Comparison of ENCODE assay signal across 1 cellular context in the genomic region with DNA sequence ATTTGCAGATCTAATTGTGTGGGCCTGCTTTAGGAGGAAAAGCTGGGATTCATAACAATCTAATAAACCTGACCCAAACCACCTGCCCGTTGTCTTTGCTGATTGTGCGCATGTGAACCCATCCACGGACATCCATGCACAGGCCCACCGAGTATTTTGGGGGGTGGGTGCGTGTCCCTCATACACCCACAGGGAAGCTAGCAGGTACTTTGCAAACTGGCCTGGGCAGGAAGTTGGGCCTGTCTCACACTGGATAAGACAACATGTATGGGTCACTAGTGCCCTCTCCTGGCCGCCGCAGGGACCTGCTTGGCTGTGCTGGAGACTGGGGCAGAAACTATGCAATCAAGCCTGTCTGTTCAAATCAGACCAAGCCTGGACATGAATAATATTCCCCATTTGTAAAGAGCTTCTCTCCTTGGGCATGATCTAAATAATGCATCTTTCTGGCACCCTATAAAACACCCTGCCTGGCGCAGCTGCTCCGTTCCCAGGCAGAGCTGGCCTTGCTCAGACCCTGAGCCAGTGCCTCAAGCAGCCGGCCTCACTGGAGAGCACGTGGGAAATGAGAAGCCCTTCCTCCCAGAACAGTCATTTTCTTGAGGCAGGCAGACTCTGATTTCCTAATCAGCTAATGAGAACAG.
TF ChIP-seq lines count a peak whose summit lies in the region.

No MANE protein-coding gene starts in this region.

TF ChIP-seq in H1, 55 proteins besides CTCF, POLR2A, EP300 and RAD21:
- TF ChIP-seq GTF2F1 (IDR thresholded peaks at IDR 0.05; ENCODE audit: borderline replicate concordance, low read depth, low read length) (no peak), GABPA (IDR thresholded peaks at IDR 0.05; ENCODE audit: borderline replicate concordance, insufficient read depth, low read length) (peak; percentile 69; the same call in 1 of the 2 replicates), JUND (IDR thresholded peaks at IDR 0.05; ENCODE audit: low read length) (peak; percentile 5; the same call in 1 of the 2 replicates)
- TF ChIP-seq, protein P1, sequence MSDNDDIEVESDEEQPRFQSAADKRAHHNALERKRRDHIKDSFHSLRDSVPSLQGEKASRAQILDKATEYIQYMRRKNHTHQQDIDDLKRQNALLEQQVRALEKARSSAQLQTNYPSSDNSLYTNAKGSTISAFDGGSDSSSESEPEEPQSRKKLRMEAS (IDR thresholded peaks at IDR 0.05), result peak; percentile 15; the same call in 1 of the 2 replicates
